Comparison of ENCODE assay signal across 25 cellular contexts in genomic region chr4:149211961-149212360, GRCh38.
"Had no signal": no experiment of that assay in that cellular context is flagged by ENCODE, and none has a peak within 500 bp of the region (broad histone marks: within the 10 kb centered on the region; RNA-seq: fewer than 3 reads in every experiment).

No MANE protein-coding gene starts in this region.

- H3K27ac ChIP-seq: coronary artery, dorsolateral prefrontal cortex, esophagus muscularis mucosa, gastrocnemius medialis, heart right ventricle, left lung, lower lobe of right lung had no signal

- H3K27ac Mint-ChIP-seq: mesothelial cell of epicardium; naive B cell; naive thymus-derived CD8-positive, alpha-beta T cell had no signal

- H3K36me3 Mint-ChIP-seq: mesothelial cell of epicardium; naive B cell; naive thymus-derived CD8-positive, alpha-beta T cell had no signal

- H3K4me1 ChIP-seq: esophagus muscularis mucosa, gastrocnemius medialis, heart right ventricle, left lung, lower lobe of right lung had no signal

- H3K9me3 ChIP-seq: esophagus muscularis mucosa, gastrocnemius medialis, heart right ventricle, left lung, lower lobe of right lung, mucosa of descending colon had no signal

- H3K4me3 Mint-ChIP-seq: mesothelial cell of epicardium; naive B cell; naive thymus-derived CD8-positive, alpha-beta T cell had no signal

- FAIRE-seq: endothelial cell of umbilical vein, islet of Langerhans, keratinocyte had no signal

- H3K36me3 ChIP-seq: esophagus muscularis mucosa, gastrocnemius medialis, heart right ventricle, left lung, lower lobe of right lung had no signal

- H3K4me3 ChIP-seq: coronary artery, dorsolateral prefrontal cortex, esophagus muscularis mucosa, gastrocnemius medialis, heart right ventricle, left lung, lower lobe of right lung, mucosa of descending colon had no signal

- H3K27me3 ChIP-seq: dorsolateral prefrontal cortex, esophagus muscularis mucosa, gastrocnemius medialis, heart right ventricle, left lung had no signal

- ATAC-seq: gastrocnemius medialis; heart right ventricle; left cardiac atrium; left lung; left ventricle myocardium superior; lower lobe of right lung; mucosa of descending colon; naive thymus-derived CD8-positive, alpha-beta T cell had no signal

- DNase-seq: dermis blood vessel endothelial cell; dorsolateral prefrontal cortex; effector CD4-positive, alpha-beta T cell; effector memory CD4-positive, alpha-beta T cell; foreskin fibroblast; foreskin melanocyte; gastrocnemius medialis; glutamatergic neuron; head of caudate nucleus; heart right ventricle; hippocampal formation; left cardiac atrium; left lung; left ventricle myocardium superior; lower lobe of right lung; mesenchymal stem cell; mucosa of descending colon; naive B cell; naive thymus-derived CD8-positive, alpha-beta T cell had no signal

- H3K4me1 Mint-ChIP-seq: mesothelial cell of epicardium; naive B cell; naive thymus-derived CD8-positive, alpha-beta T cell had no signal
